In the genomic region with DNA sequence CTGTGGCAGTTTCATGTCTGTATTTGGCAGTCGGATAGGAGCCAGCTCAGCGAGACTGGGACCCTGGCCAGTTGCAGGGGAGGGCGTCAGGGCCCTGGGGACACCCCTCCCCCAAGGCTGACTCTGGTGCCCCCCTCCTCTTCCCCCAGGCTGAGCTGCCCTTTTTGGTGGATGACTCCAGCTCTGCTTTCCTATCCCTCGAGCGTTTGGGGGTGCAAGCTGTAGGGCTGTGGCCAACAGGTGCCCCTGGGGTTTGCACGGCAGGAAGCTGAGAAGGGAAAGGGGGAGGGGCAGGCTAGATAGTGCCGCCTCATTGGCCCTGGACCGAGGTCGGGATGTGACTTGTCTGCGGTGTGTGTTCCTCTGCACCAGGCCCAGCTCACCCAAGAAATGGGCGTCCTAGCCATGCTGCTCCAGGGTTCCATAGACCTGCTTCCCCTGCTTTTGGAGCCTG, we compare ENCODE assay signal across 11 cellular contexts. TPM values are rescaled to one million over a fixed set of nuclear protein-coding genes. Genes with fewer than 3 reads are reported as not detected.
DNase-seq lines count a peak whose midpoint lies in the region; ATAC-seq, FAIRE-seq and TF ChIP-seq lines count a peak whose summit lies in the region.
"Had no signal": no experiment of that assay in that cellular context is flagged by ENCODE, and none has a peak within 500 bp of the region (broad histone marks: within the 10 kb centered on the region; RNA-seq: fewer than 3 reads in every experiment).

No MANE protein-coding gene starts in this region.

- TF ChIP-seq CTCF in tibial artery (IDR thresholded peaks at IDR 0.05), result no peak

- ATAC-seq in activated T-cell treated with anti-CD3 and anti-CD28 coated beads, Interleukin-2, amount 50 U/mL, for 72 hours (replicated peaks in 1 of 2), result peak; percentile 66 to 69
- ATAC-seq in GM21526 (IDR thresholded peaks at IDR 0.05; ENCODE audit: low FRiP score, unreplicated experiment), result no peak
- ATAC-seq: PC-3 had no signal

- H3K27me3 ChIP-seq in tibial artery, result no peaks in the 10 kb centered on the region

- no peaks in the 10 kb centered on the region for H3K36me3 Mint-ChIP-seq in activated T-cell treated with anti-CD3 and anti-CD28 coated beads, Interleukin-2, amount 50 U/mL, for 72 hours (ENCODE audit: insufficient read depth in 2 of 2)
- H3K36me3 Mint-ChIP-seq in activated T-helper 2 cell treated with anti-CD3 and anti-CD28 coated beads, Interferon-gamma antibody, Interleukin-2, Interleukin-4, amounts not matched to agents 10 μg/mL and 5 μg/mL and 100 μg/mL, durations not matched to agents 14 hours and 24 hours and 36 hours (ENCODE audit: low read depth), result no peaks in the 10 kb centered on the region

- peak; percentile 28 to 43 for DNase-seq in activated T-cell treated with anti-CD3 and anti-CD28 coated beads, Interleukin-2, amount 50 U/mL, for 72 hours
- no peak for DNase-seq in activated T-cell treated with anti-CD3 and anti-CD28 coated beads for 4 hours
- DNase-seq in activated T-helper 2 cell treated with anti-CD3 and anti-CD28 coated beads, Interferon-gamma antibody, Interleukin-2, Interleukin-4, amounts not matched to agents 10 μg/mL and 5 μg/mL and 100 μg/mL, durations not matched to agents 14 hours and 24 hours and 36 hours (ENCODE audit: low spot score), result peak; percentile 15
- DNase-seq in tibial artery, result peak in 1 of 2 donors; percentile 93
- no peak for DNase-seq in urothelium cell line (ENCODE audit: low spot score)
- no peak for DNase-seq in SW 1271 (lab: John Stamatoyannopoulos, UW)
- DNase-seq: AML-193, lower lobe of right lung, PC-3 had no signal

- FAIRE-seq in urothelium cell line (lab: Jason Lieb, UNC), result no peak

- intact Hi-C loops in activated T-helper 2 cell treated with anti-CD3 and anti-CD28 coated beads, Interferon-gamma antibody, Interleukin-2, Interleukin-4, amounts not matched to agents 10 μg/mL and 5 μg/mL and 100 μg/mL, durations not matched to agents 14 hours and 24 hours and 36 hours (cut with micrococcal nuclease), result no loop called here
- intact Hi-C loops in tibial artery (cut with DNase I; ENCODE audit: low total_unique reads), result no loop called here

- H3K27ac Mint-ChIP-seq in activated T-cell treated with anti-CD3 and anti-CD28 coated beads, Interleukin-2, amount 50 U/mL, for 72 hours, result no peak overlapping the region
- no peak overlapping the region for H3K27ac Mint-ChIP-seq in activated T-helper 2 cell treated with anti-CD3 and anti-CD28 coated beads, Interferon-gamma antibody, Interleukin-2, Interleukin-4, amounts not matched to agents 10 μg/mL and 5 μg/mL and 100 μg/mL, durations not matched to agents 14 hours and 24 hours and 36 hours

- H3K9me3 ChIP-seq in iPS-18c (ENCODE audit: control insufficient read depth, insufficient read depth, low read length), result no peaks in the 10 kb centered on the region
- H3K9me3 ChIP-seq in tibial artery, result no peaks in the 10 kb centered on the region
- H3K9me3 ChIP-seq: lower lobe of right lung had no signal

- no peaks in the 10 kb centered on the region for H3K9me3 Mint-ChIP-seq in activated T-cell treated with anti-CD3 and anti-CD28 coated beads, Interleukin-2, amount 50 U/mL, for 72 hours
- H3K9me3 Mint-ChIP-seq in activated T-helper 2 cell treated with anti-CD3 and anti-CD28 coated beads, Interferon-gamma antibody, Interleukin-2, Interleukin-4, amounts not matched to agents 10 μg/mL and 5 μg/mL and 100 μg/mL, durations not matched to agents 14 hours and 24 hours and 36 hours, result no peaks in the 10 kb centered on the region

- H3K4me1 Mint-ChIP-seq in activated T-cell treated with anti-CD3 and anti-CD28 coated beads, Interleukin-2, amount 50 U/mL, for 72 hours (ENCODE audit: low read depth), result peaks cover 8% of the 10 kb centered on the region
- H3K4me1 Mint-ChIP-seq in activated T-helper 2 cell treated with anti-CD3 and anti-CD28 coated beads, Interferon-gamma antibody, Interleukin-2, Interleukin-4, amounts not matched to agents 10 μg/mL and 5 μg/mL and 100 μg/mL, durations not matched to agents 14 hours and 24 hours and 36 hours (ENCODE audit: low read depth), result peaks cover 7% of the 10 kb centered on the region

- peaks cover 54 to 57% (median 54%) of the 10 kb centered on the region in 3 donors for H3K36me3 ChIP-seq in tibial artery
- H3K36me3 ChIP-seq: lower lobe of right lung had no signal

- H3K27ac ChIP-seq in tibial artery, result peak overlapping the region; percentile 96 to 97
- H3K27ac ChIP-seq: lower lobe of right lung had no signal

- no peaks in the 10 kb centered on the region for H3K27me3 Mint-ChIP-seq in activated T-cell treated with anti-CD3 and anti-CD28 coated beads, Interleukin-2, amount 50 U/mL, for 72 hours (ENCODE audit: low read depth)
- no peaks in the 10 kb centered on the region for H3K27me3 Mint-ChIP-seq in activated T-helper 2 cell treated with anti-CD3 and anti-CD28 coated beads, Interferon-gamma antibody, Interleukin-2, Interleukin-4, amounts not matched to agents 10 μg/mL and 5 μg/mL and 100 μg/mL, durations not matched to agents 14 hours and 24 hours and 36 hours (ENCODE audit: low read depth)

- H3K4me1 ChIP-seq in tibial artery, result peaks cover 5 to 97% (median 79%) of the 10 kb centered on the region in 4 donors

- no peak overlapping the region for H3K4me3 Mint-ChIP-seq in activated T-cell treated with anti-CD3 and anti-CD28 coated beads, Interleukin-2, amount 50 U/mL, for 72 hours
- no peak overlapping the region for H3K4me3 Mint-ChIP-seq in activated T-helper 2 cell treated with anti-CD3 and anti-CD28 coated beads, Interferon-gamma antibody, Interleukin-2, Interleukin-4, amounts not matched to agents 10 μg/mL and 5 μg/mL and 100 μg/mL, durations not matched to agents 14 hours and 24 hours and 36 hours (ENCODE audit: low read depth)

- H3K4me3 ChIP-seq in iPS-18c (ENCODE audit: insufficient read depth, low read depth, low read length) (peak overlapping the region; percentile 28), tibial artery (peak overlapping the region; percentile 23 to 33)
- H3K4me3 ChIP-seq: lower lobe of right lung had no signal

RNA-seq across cellular contexts. Expression of gene SPEG, which starts 26.4 kb away (rescaled TPM):
- 1 to 10 TPM; 4.8 to 6.9 TPM for total RNA-seq in activated T-cell treated with anti-CD3 and anti-CD28 coated beads, Interleukin-2, amount 50 U/mL, for 72 hours
- not detected in 2 replicates for total RNA-seq in activated T-helper 2 cell treated with anti-CD3 and anti-CD28 coated beads, Interferon-gamma antibody, Interleukin-2, Interleukin-4, amounts not matched to agents 10 μg/mL and 5 μg/mL and 100 μg/mL, durations not matched to agents 14 hours and 24 hours and 36 hours

RNA-seq across cellular contexts. Expression of gene GMPPA, which starts 37.6 kb away (rescaled TPM):
- total RNA-seq in activated T-cell treated with anti-CD3 and anti-CD28 coated beads, Interleukin-2, amount 50 U/mL, for 72 hours, result 10 to 100 TPM; 39.4 to 47.3 TPM
- 52.0 and 52.9 TPM in 2 replicates for total RNA-seq in activated T-helper 2 cell treated with anti-CD3 and anti-CD28 coated beads, Interferon-gamma antibody, Interleukin-2, Interleukin-4, amounts not matched to agents 10 μg/mL and 5 μg/mL and 100 μg/mL, durations not matched to agents 14 hours and 24 hours and 36 hours

RNA-seq across cellular contexts. Expression of gene DES, which starts 42.9 kb away (rescaled TPM):
- total RNA-seq in activated T-cell treated with anti-CD3 and anti-CD28 coated beads, Interleukin-2, amount 50 U/mL, for 72 hours, result under 1 TPM in 1 of 2 donors, not detected in 1; 0.10 TPM
- total RNA-seq in activated T-helper 2 cell treated with anti-CD3 and anti-CD28 coated beads, Interferon-gamma antibody, Interleukin-2, Interleukin-4, amounts not matched to agents 10 μg/mL and 5 μg/mL and 100 μg/mL, durations not matched to agents 14 hours and 24 hours and 36 hours, result not detected in 2 replicates
- total RNA-seq: PC-3 had no signal

RNA-seq across cellular contexts. Expression of gene ASIC4, which starts 53.2 kb away (rescaled TPM):
- total RNA-seq in activated T-cell treated with anti-CD3 and anti-CD28 coated beads, Interleukin-2, amount 50 U/mL, for 72 hours, result under 1 TPM; 0.19 to 0.30 TPM
- not detected in 2 replicates for total RNA-seq in activated T-helper 2 cell treated with anti-CD3 and anti-CD28 coated beads, Interferon-gamma antibody, Interleukin-2, Interleukin-4, amounts not matched to agents 10 μg/mL and 5 μg/mL and 100 μg/mL, durations not matched to agents 14 hours and 24 hours and 36 hours

Comparison
In these comparisons a context has a peak if more than half of its experiments do, and no peak if none do; other contexts are left out.
1. DNase-seq: peak in activated T-cell treated with anti-CD3 and anti-CD28 coated beads, Interleukin-2, amount 50 U/mL, for 72 hours (2 of 2) and activated T-helper 2 cell treated with anti-CD3 and anti-CD28 coated beads, Interferon-gamma antibody, Interleukin-2, Interleukin-4, amounts not matched to agents 10 μg/mL and 5 μg/mL and 100 μg/mL, durations not matched to agents 14 hours and 24 hours and 36 hours (single experiment); none in activated T-cell treated with anti-CD3 and anti-CD28 coated beads for 4 hours (single experiment), urothelium cell line (single experiment) and SW 1271 (0 of 2).